In genomic region chr2:38750793-38751042, GRCh38 we compare ENCODE assay signal across 8 cellular contexts.
DNase-seq lines count a peak whose midpoint lies in the region; ATAC-seq lines count a peak whose summit lies in the region.

No MANE protein-coding gene starts in this region.

- no peaks in the 10 kb centered on the region for H3K9me3 ChIP-seq in mucosa of rectum (ENCODE audit: control insufficient read depth in 2 of 2, low read length in 2 of 2)

- H3K27ac ChIP-seq in mucosa of rectum (ENCODE audit: low read depth in 2 of 2, low read length in 2 of 2): peak overlapping the region; percentile 92 to 100

- H3K4me3 ChIP-seq in mucosa of rectum (ENCODE audit: low read length in 2 of 2): peak overlapping the region; percentile 83 to 100

- ATAC-seq in HG02870 (IDR thresholded peaks at IDR 0.05; ENCODE audit: unreplicated experiment): peak; percentile 36

- H3K9ac ChIP-seq in mucosa of rectum (ENCODE audit: low read depth in 1 of 2, low read length in 2 of 2): peak overlapping the region; percentile 93 to 99

- no peaks in the 10 kb centered on the region for H3K27me3 ChIP-seq in mucosa of rectum (ENCODE audit: control insufficient read depth in 2 of 2, insufficient read depth in 2 of 2, low read length in 2 of 2)

- H3K36me3 ChIP-seq in mucosa of rectum (ENCODE audit: control insufficient read depth in 2 of 2, insufficient read depth in 2 of 2, low read length in 2 of 2): peaks cover 34 to 40% of the 10 kb centered on the region in 2 donors

- peaks cover 25 to 37% of the 10 kb centered on the region in 2 donors for H3K4me1 ChIP-seq in mucosa of rectum (ENCODE audit: control insufficient read depth in 2 of 2, insufficient read depth in 2 of 2, low read length in 2 of 2)

- DNase-seq in DMS 273 (lab: John Stamatoyannopoulos, UW; ENCODE audit: unreplicated experiment) (peak; percentile 82), DMS 273 treated with DMSO at 0.1 percent for 48 hours (lab: John Stamatoyannopoulos, UW) (no peak), NCI-H2227 (lab: John Stamatoyannopoulos, UW; ENCODE audit: unreplicated experiment) (peak; percentile 80), epidermal melanocyte (ENCODE audit: insufficient read length, low spot score) (peak; percentile 32)
- DNase-seq in activated CD8-positive, alpha-beta memory T cell treated with anti-CD3 and anti-CD28 coated beads, Interleukin-2, amount 50 U/mL, for 1 hour (ENCODE audit: extremely low read depth): peak; percentile 36
- DNase-seq in stimulated activated CD8-positive, alpha-beta memory T cell treated with anti-CD3 and anti-CD28 coated beads, Interleukin-4, amount 100 ng/mL, for 48 hours: peak; percentile 81
